Comparison of ENCODE assay signal across 15 cellular contexts in genomic region chr3:170703121-170703588, GRCh38.
DNase-seq lines count a peak whose midpoint lies in the region; ATAC-seq and TF ChIP-seq lines count a peak whose summit lies in the region.
"Had no signal": no experiment of that assay in that cellular context is flagged by ENCODE, and none has a peak within 500 bp of the region (broad histone marks: within the 10 kb centered on the region; RNA-seq: fewer than 3 reads in every experiment).

No MANE protein-coding gene starts in this region.

- H3K4me1 Mint-ChIP-seq in effector memory CD8-positive, alpha-beta T cell (ENCODE audit: low read depth in 2 of 2), result no peaks in the 10 kb centered on the region
- H3K4me1 Mint-ChIP-seq: CD4-positive, CD25-positive, alpha-beta regulatory T cell had no signal

- H3K4me3 Mint-ChIP-seq in effector memory CD8-positive, alpha-beta T cell, result no peak overlapping the region
- H3K4me3 Mint-ChIP-seq: CD4-positive, CD25-positive, alpha-beta regulatory T cell; GM23338 had no signal

- H3K9me3 ChIP-seq in upper lobe of right lung, result no peaks in the 10 kb centered on the region

- intact Hi-C loops in upper lobe of right lung (cut with DNase I), result no loop called here

- TF ChIP-seq CTCF in BJ (IDR thresholded peaks at IDR 0.05; ENCODE audit: insufficient read depth, low read depth, low read length), result no peak
- no peak for TF ChIP-seq CTCF in choroid plexus epithelial cell (conservative IDR thresholded peaks at IDR 0.05; ENCODE audit: low read depth, low read length)
- no peak for TF ChIP-seq CTCF in upper lobe of right lung (IDR thresholded peaks at IDR 0.05)

- no peak overlapping the region for H3K27ac Mint-ChIP-seq in effector memory CD8-positive, alpha-beta T cell
- H3K27ac Mint-ChIP-seq: CD4-positive, CD25-positive, alpha-beta regulatory T cell; GM23338 had no signal

- POLR2A ChIA-PET in BJ (lab: Charles Lee), result no interaction called here

- ATAC-seq in upper lobe of right lung (no peak), HG03571 (IDR thresholded peaks at IDR 0.05; ENCODE audit: unreplicated experiment) (no peak)
- no peak for ATAC-seq in effector memory CD8-positive, alpha-beta T cell (replicated peaks)
- ATAC-seq: GM23338 had no signal

- H3K27me3 ChIP-seq in BJ (ENCODE audit: control insufficient read depth, insufficient read depth, low read length) (no peaks in the 10 kb centered on the region), upper lobe of right lung (no peaks in the 10 kb centered on the region)

- peaks cover 0 to 2% of the 10 kb centered on the region in 2 donors for H3K9me3 Mint-ChIP-seq in effector memory CD8-positive, alpha-beta T cell
- H3K9me3 Mint-ChIP-seq: GM23338 had no signal

- CTCF ChIA-PET in BJ (lab: Yijun Ruan, JAX), result interaction anchor here (0.6 to 1.3 kb wide), 6 partner anchors 8 to 203 kb away, joined by 3 to 9 read pairs (median 3); no protein-coding TSS in a partner anchor

- no peak overlapping the region for H3K27ac ChIP-seq in upper lobe of right lung
- H3K27ac ChIP-seq: SK-N-MC had no signal

- peak; percentile 75 for DNase-seq in BJ (ENCODE audit: low read depth)
- DNase-seq in NCI-H226, result peak; percentile 67
- peak; percentile 94 for DNase-seq in choroid plexus epithelial cell (ENCODE audit: low read depth)
- peak; percentile 92 for DNase-seq in non-pigmented ciliary epithelial cell (ENCODE audit: low read depth)
- DNase-seq in upper lobe of right lung, result no peak
- no peak for DNase-seq in retina
- DNase-seq in effector memory CD8-positive, alpha-beta T cell, result no peak
- DNase-seq: activated CD4-positive, alpha-beta T cell treated with anti-CD3 and anti-CD28 coated beads for 1 hour; CD4-positive, CD25-positive, alpha-beta regulatory T cell; central memory CD4-positive, alpha-beta T cell; NCI-H146; NCI-H82 had no signal

- no peaks in the 10 kb centered on the region for H3K4me1 ChIP-seq in upper lobe of right lung

- H3K27me3 Mint-ChIP-seq in effector memory CD8-positive, alpha-beta T cell, result peaks cover 31 to 32% of the 10 kb centered on the region in 2 donors
- H3K27me3 Mint-ChIP-seq: CD4-positive, CD25-positive, alpha-beta regulatory T cell had no signal

- H3K4me3 ChIP-seq in BJ (ENCODE audit: low read depth, low read length) (no peak overlapping the region), choroid plexus epithelial cell (ENCODE audit: low read depth, low read length) (no peak overlapping the region), upper lobe of right lung (no peak overlapping the region)
- H3K4me3 ChIP-seq: GM23338, SK-N-MC had no signal

- no peaks in the 10 kb centered on the region for H3K36me3 Mint-ChIP-seq in effector memory CD8-positive, alpha-beta T cell (ENCODE audit: insufficient read depth)
- H3K36me3 Mint-ChIP-seq: CD4-positive, CD25-positive, alpha-beta regulatory T cell had no signal

- H3K36me3 ChIP-seq in BJ (ENCODE audit: control insufficient read depth, insufficient read depth, low read length) (no peaks in the 10 kb centered on the region), upper lobe of right lung (no peaks in the 10 kb centered on the region)

Comparison
In these comparisons a context has a peak if more than half of its experiments do, and no peak if none do; other contexts are left out.
1. DNase-seq: peak in BJ (single experiment), NCI-H226 (single experiment), choroid plexus epithelial cell (single experiment) and non-pigmented ciliary epithelial cell (single experiment); none in upper lobe of right lung (single experiment), retina (single experiment) and effector memory CD8-positive, alpha-beta T cell (0 of 3).